In genomic region chr6:139240161-139241010, GRCh38 we compare ENCODE assay signal across 10 cellular contexts. TPM values are rescaled to one million over a fixed set of nuclear protein-coding genes. Genes with fewer than 3 reads are reported as not detected.
DNase-seq lines count a peak whose midpoint lies in the region; ATAC-seq, FAIRE-seq and TF ChIP-seq lines count a peak whose summit lies in the region.
"Had no signal": no experiment of that assay in that cellular context is flagged by ENCODE, and none has a peak within 500 bp of the region (broad histone marks: within the 10 kb centered on the region; RNA-seq: fewer than 3 reads in every experiment).

No MANE protein-coding gene starts in this region.

- no peak for TF ChIP-seq CTCF in bronchial epithelial cell (IDR thresholded peaks at IDR 0.05; ENCODE audit: insufficient read depth, low read length, severe bottlenecking)
- TF ChIP-seq CTCF in osteocyte (IDR thresholded peaks at IDR 0.05) = no peak
- TF ChIP-seq CTCF in WERI-Rb-1 (IDR thresholded peaks at IDR 0.05; ENCODE audit: low read depth, low read length) = no peak

- no peak overlapping the region for H3K27ac ChIP-seq in WERI-Rb-1
- H3K27ac ChIP-seq in naive thymus-derived CD4-positive, alpha-beta T cell (ENCODE audit: low read depth, low read length) = no peak overlapping the region

- peak; percentile 81 for DNase-seq in DMS53 (lab: John Stamatoyannopoulos, UW)
- DNase-seq in NCI-H1694 treated with DMSO at 0.1 percent for 48 hours (lab: John Stamatoyannopoulos, UW) = peak; percentile 73
- DNase-seq in bronchial epithelial cell (ENCODE audit: low read depth) = peak; percentile 22
- peak; percentile 83 for DNase-seq in osteocyte (ENCODE audit: extremely low spot score, unreplicated experiment)
- no peak for DNase-seq in Kasumi-1 (lab: John Stamatoyannopoulos, UW)
- no peak for DNase-seq in WERI-Rb-1
- DNase-seq in naive thymus-derived CD4-positive, alpha-beta T cell = no peak
- no peak for DNase-seq in ureter (ENCODE audit: low spot score)
- DNase-seq: effector memory CD8-positive, alpha-beta T cell had no signal

- no peak overlapping the region for H3K4me3 ChIP-seq in bronchial epithelial cell (ENCODE audit: low read depth, low read length)
- no peak overlapping the region for H3K4me3 ChIP-seq in WERI-Rb-1 (ENCODE audit: low read depth, low read length)
- no peak overlapping the region for H3K4me3 ChIP-seq in naive thymus-derived CD4-positive, alpha-beta T cell (ENCODE audit: low read length)

- ATAC-seq in naive thymus-derived CD4-positive, alpha-beta T cell = no peak
- ATAC-seq: effector memory CD8-positive, alpha-beta T cell; natural killer cell treated with Interleukin-12 subunit alpha and Interleukin-12 subunit beta and Interleukin-15 and Interleukin-18, amount 100 ng/mL, for 72 hours had no signal

- FAIRE-seq in bronchial epithelial cell (lab: Jason Lieb, UNC) = no peak

- peaks cover 16% of the 10 kb centered on the region for H3K4me1 Mint-ChIP-seq in osteocyte (ENCODE audit: unreplicated experiment)
- H3K4me1 Mint-ChIP-seq in naive thymus-derived CD4-positive, alpha-beta T cell = peaks cover 6 to 18% (median 15%) of the 10 kb centered on the region in 7 donors

- H3K27me3 ChIP-seq in bronchial epithelial cell (ENCODE audit: control insufficient read depth, insufficient read depth, low read length) = no peaks in the 10 kb centered on the region
- H3K27me3 ChIP-seq in WERI-Rb-1 (ENCODE audit: insufficient read depth, low read depth, severe bottlenecking) = no peaks in the 10 kb centered on the region
- no peaks in the 10 kb centered on the region for H3K27me3 ChIP-seq in naive thymus-derived CD4-positive, alpha-beta T cell (ENCODE audit: control insufficient read depth in 2 of 2, insufficient read depth in 2 of 2, low read length in 2 of 2)

- no peaks in the 10 kb centered on the region for H3K9me3 ChIP-seq in WERI-Rb-1 (ENCODE audit: severe bottlenecking)
- H3K9me3 ChIP-seq in naive thymus-derived CD4-positive, alpha-beta T cell (ENCODE audit: control insufficient read depth in 2 of 3, low read length in 3 of 3) = no peaks in the 10 kb centered on the region

- no peaks in the 10 kb centered on the region for H3K9me3 Mint-ChIP-seq in osteocyte (ENCODE audit: unreplicated experiment)
- H3K9me3 Mint-ChIP-seq in naive thymus-derived CD4-positive, alpha-beta T cell = peaks cover 0 to 1% (median 0%) of the 10 kb centered on the region in 11 donors
- H3K9me3 Mint-ChIP-seq: effector memory CD8-positive, alpha-beta T cell; natural killer cell treated with Interleukin-12 subunit alpha and Interleukin-12 subunit beta and Interleukin-15 and Interleukin-18, amount 100 ng/mL, for 72 hours had no signal

- H3K36me3 Mint-ChIP-seq in osteocyte (ENCODE audit: unreplicated experiment) = no peaks in the 10 kb centered on the region
- H3K36me3 Mint-ChIP-seq in naive thymus-derived CD4-positive, alpha-beta T cell = peaks cover 2 to 8% (median 4%) of the 10 kb centered on the region in 5 donors
- H3K36me3 Mint-ChIP-seq: natural killer cell treated with Interleukin-12 subunit alpha and Interleukin-12 subunit beta and Interleukin-15 and Interleukin-18, amount 100 ng/mL, for 72 hours had no signal

- H3K4me1 ChIP-seq in naive thymus-derived CD4-positive, alpha-beta T cell (ENCODE audit: control insufficient read depth in 2 of 2, insufficient read depth in 2 of 2, low read length in 2 of 2) = no peaks in the 10 kb centered on the region

- H3K27ac Mint-ChIP-seq in osteocyte (ENCODE audit: unreplicated experiment) = peak overlapping the region; percentile 85
- H3K27ac Mint-ChIP-seq in naive thymus-derived CD4-positive, alpha-beta T cell = peak overlapping the region in 3 of 9 donors; percentile 2 to 32 (median 16)
- H3K27ac Mint-ChIP-seq: effector memory CD8-positive, alpha-beta T cell; natural killer cell treated with Interleukin-12 subunit alpha and Interleukin-12 subunit beta and Interleukin-15 and Interleukin-18, amount 100 ng/mL, for 72 hours had no signal

- intact Hi-C loops in naive thymus-derived CD4-positive, alpha-beta T cell (cut with micrococcal nuclease) = no loop called here

- H3K4me3 Mint-ChIP-seq in osteocyte (ENCODE audit: unreplicated experiment) = peak overlapping the region; percentile 8
- H3K4me3 Mint-ChIP-seq in naive thymus-derived CD4-positive, alpha-beta T cell = no peak overlapping the region
- H3K4me3 Mint-ChIP-seq: effector memory CD8-positive, alpha-beta T cell; natural killer cell treated with Interleukin-12 subunit alpha and Interleukin-12 subunit beta and Interleukin-15 and Interleukin-18, amount 100 ng/mL, for 72 hours had no signal

- CTCF ChIA-PET in naive thymus-derived CD4-positive, alpha-beta T cell (lab: Charles Lee) = interaction anchor here (1.0 to 1.2 kb wide), 2 partner anchors 16 to 48 kb away, joined by 3 read pairs; no protein-coding TSS in a partner anchor

- no peaks in the 10 kb centered on the region for H3K36me3 ChIP-seq in bronchial epithelial cell (ENCODE audit: control insufficient read depth, insufficient read depth, low read length)
- no peaks in the 10 kb centered on the region for H3K36me3 ChIP-seq in WERI-Rb-1
- no peaks in the 10 kb centered on the region for H3K36me3 ChIP-seq in naive thymus-derived CD4-positive, alpha-beta T cell (ENCODE audit: control insufficient read depth in 2 of 3, insufficient read depth in 3 of 3, low read length in 3 of 3)

- POLR2A ChIA-PET in naive thymus-derived CD4-positive, alpha-beta T cell (lab: Charles Lee) = no interaction called here

- peaks cover 1% of the 10 kb centered on the region for H3K27me3 Mint-ChIP-seq in osteocyte (ENCODE audit: unreplicated experiment)
- H3K27me3 Mint-ChIP-seq in naive thymus-derived CD4-positive, alpha-beta T cell = no peaks in the 10 kb centered on the region
- H3K27me3 Mint-ChIP-seq: effector memory CD8-positive, alpha-beta T cell; natural killer cell treated with Interleukin-12 subunit alpha and Interleukin-12 subunit beta and Interleukin-15 and Interleukin-18, amount 100 ng/mL, for 72 hours had no signal

RNA-seq across cellular contexts. Expression of gene TXLNB, which starts 51.4 kb away (rescaled TPM):
- under 0.01 TPM in 1 of 2 replicates, not detected in the other for total RNA-seq in bronchial epithelial cell
- 0.08 TPM in 1 of 2 replicates, not detected in the other for total RNA-seq in osteocyte
- total RNA-seq in naive thymus-derived CD4-positive, alpha-beta T cell = 1 to 10 TPM in 1 of 5 experiments, under 1 TPM in 4; 0.29 to 1.1 (median 0.66) TPM
- under 1 TPM; 0.12 to 0.44 TPM for polyA plus RNA-seq in naive thymus-derived CD4-positive, alpha-beta T cell
- total RNA-seq in ureter = 0.94 TPM

Comparison
In these comparisons a context has a peak if more than half of its experiments do, and no peak if none do; other contexts are left out.
1. DNase-seq: peak in DMS53 (single experiment), NCI-H1694 treated with DMSO at 0.1 percent for 48 hours (single experiment), bronchial epithelial cell (single experiment) and osteocyte (single experiment); none in Kasumi-1 (0 of 2), WERI-Rb-1 (single experiment), naive thymus-derived CD4-positive, alpha-beta T cell (0 of 9) and ureter (single experiment).